Comparison of ENCODE assay signal across 9 cellular contexts in the genomic region with DNA sequence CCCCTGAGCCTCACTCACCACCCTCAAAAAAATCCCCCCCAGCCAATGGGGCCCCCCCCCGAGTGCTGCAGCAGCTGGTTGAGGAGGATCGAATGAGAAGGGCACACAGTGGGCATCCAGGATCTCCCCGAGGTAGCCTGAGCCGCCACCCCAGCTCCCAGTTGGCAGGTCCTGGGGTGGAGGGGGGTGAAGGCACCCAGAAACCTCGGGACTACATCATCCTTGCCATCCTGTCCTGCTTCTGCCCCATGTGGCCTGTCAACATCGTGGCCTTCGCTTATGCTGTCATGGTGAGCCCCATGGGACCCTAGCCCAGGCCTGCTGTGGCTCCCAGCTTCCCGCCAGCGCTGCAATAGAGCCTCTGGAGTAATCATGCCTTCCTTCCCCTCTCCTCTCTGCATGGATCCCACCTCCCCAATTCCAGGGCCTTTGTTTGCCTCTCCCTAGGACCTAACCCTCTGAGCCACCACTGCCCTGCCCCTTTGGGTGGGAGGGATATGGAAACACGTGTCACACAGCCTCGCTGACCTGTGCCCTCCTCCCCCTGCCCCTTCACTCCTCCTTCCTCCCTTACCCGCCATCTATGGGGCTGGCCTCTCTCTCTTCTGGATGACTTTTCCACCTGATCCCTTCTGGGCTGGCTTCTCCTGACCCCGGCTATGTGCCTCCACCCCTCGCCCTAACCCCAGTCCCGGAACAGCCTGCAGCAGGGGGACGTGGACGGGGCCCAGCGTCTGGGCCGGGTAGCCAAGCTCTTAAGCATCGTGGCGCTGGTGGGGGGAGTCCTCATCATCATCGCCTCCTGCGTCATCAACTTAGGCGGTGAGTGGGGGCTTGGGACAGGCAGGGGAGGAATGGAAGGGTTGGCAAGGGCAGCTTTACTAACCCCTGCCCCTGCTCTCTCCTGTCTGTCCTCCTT. TPM values are rescaled to one million over a fixed set of nuclear protein-coding genes. Genes with fewer than 3 reads are reported as not detected.
DNase-seq lines count a peak whose midpoint lies in the region; ATAC-seq and TF ChIP-seq lines count a peak whose summit lies in the region.
"Had no signal": no experiment of that assay in that cellular context is flagged by ENCODE, and none has a peak within 500 bp of the region (broad histone marks: within the 10 kb centered on the region; RNA-seq: fewer than 3 reads in every experiment).

No MANE protein-coding gene starts in this region.

- no peak overlapping the region for H3K4me3 ChIP-seq in adrenal gland
- peak overlapping the region in 1 of 4 donors; percentile 71 for H3K4me3 ChIP-seq in tibial nerve

- 72 to 80% (median 78%) methylated on average over 17 to 24 of the region's 24 CpGs for WGBS in adrenal gland, 4 donors
- 62 to 67% methylated on average over 23 to 24 of the region's 24 CpGs for WGBS in tibial nerve, 2 donors

- ATAC-seq in GM18520 (IDR thresholded peaks at IDR 0.05; ENCODE audit: unreplicated experiment) (no peak), HG03378 (IDR thresholded peaks at IDR 0.05; ENCODE audit: unreplicated experiment) (no peak)

- H3K4me1 ChIP-seq in adrenal gland (replicated peaks in 1 of 2) (peaks cover 28 to 63% of the 10 kb centered on the region in 2 donors), tibial nerve (peaks cover 0 to 81% (median 66%) of the 10 kb centered on the region in 4 donors)

- DNase-seq in activated naive CD4-positive, alpha-beta T cell treated with anti-CD3 and anti-CD28 coated beads for 36 hours = no peak
- no peak for DNase-seq in activated naive CD4-positive, alpha-beta T cell (lab: John Stamatoyannopoulos, UW)
- DNase-seq in adrenal gland (peak in 4 of 7 donors; percentile 25 to 50 (median 39)), tibial nerve (ENCODE audit: low spot score in 2 of 2) (no peak), HT-29 (ENCODE audit: low spot score) (no peak)
- DNase-seq: MM.1S had no signal

- H3K4me3 Mint-ChIP-seq in activated naive CD4-positive, alpha-beta T cell treated with anti-CD3 and anti-CD28 coated beads for 36 hours = peak overlapping the region; percentile 8

- no peak overlapping the region for H3K27ac Mint-ChIP-seq in activated naive CD4-positive, alpha-beta T cell treated with anti-CD3 and anti-CD28 coated beads for 36 hours

- H3K27ac ChIP-seq in adrenal gland (peak overlapping the region in 2 of 5 donors; percentile 21 to 97), layer of hippocampus (ENCODE audit: low read depth, low read length) (peak overlapping the region; percentile 52), tibial nerve (peak overlapping the region in 3 of 4 donors; percentile 24 to 99 (median 94))

- H3K27me3 ChIP-seq in adrenal gland (no peaks in the 10 kb centered on the region), layer of hippocampus (ENCODE audit: control insufficient read depth, insufficient read depth, low read length) (no peaks in the 10 kb centered on the region), tibial nerve (no peaks in the 10 kb centered on the region)

- TF ChIP-seq POLR2A in adrenal gland (IDR thresholded peaks at IDR 0.05) = no peak
- no peak for TF ChIP-seq POLR2A in tibial nerve (IDR thresholded peaks at IDR 0.05)

- no peaks in the 10 kb centered on the region for H3K9me3 ChIP-seq in adrenal gland (replicated peaks in 1 of 3)
- H3K9me3 ChIP-seq in tibial nerve = no peaks in the 10 kb centered on the region

- intact Hi-C loops in activated naive CD4-positive, alpha-beta T cell treated with anti-CD3 and anti-CD28 coated beads for 36 hours (cut with micrococcal nuclease) = no loop called here
- intact Hi-C loops in adrenal gland (cut with DNase I) = no loop called here

- no peak for TF ChIP-seq CTCF in adrenal gland (IDR thresholded peaks at IDR 0.05)
- TF ChIP-seq CTCF in tibial nerve (IDR thresholded peaks at IDR 0.05) = no peak

- H3K4me1 Mint-ChIP-seq in activated naive CD4-positive, alpha-beta T cell treated with anti-CD3 and anti-CD28 coated beads for 36 hours (ENCODE audit: low read depth) = peaks cover 57% of the 10 kb centered on the region

- H3K9me3 Mint-ChIP-seq in activated naive CD4-positive, alpha-beta T cell treated with anti-CD3 and anti-CD28 coated beads for 36 hours = no peaks in the 10 kb centered on the region

- H3K36me3 ChIP-seq in adrenal gland (replicated peaks in 1 of 2) (peaks cover 0 to 25% of the 10 kb centered on the region in 2 donors), tibial nerve (peaks cover 0 to 26% (median 5%) of the 10 kb centered on the region in 3 donors)

- H3K36me3 Mint-ChIP-seq in activated naive CD4-positive, alpha-beta T cell treated with anti-CD3 and anti-CD28 coated beads for 36 hours (ENCODE audit: low read depth) = peaks cover 23% of the 10 kb centered on the region

- CTCF ChIA-PET in activated naive CD4-positive, alpha-beta T cell treated with anti-CD3 and anti-CD28 coated beads for 36 hours (lab: Charles Lee) = interaction anchor here (0.5 to 1.6 kb wide), 2 partner anchors 34 to 231 kb away, joined by 5 read pairs; no protein-coding TSS in a partner anchor

- no peaks in the 10 kb centered on the region for H3K27me3 Mint-ChIP-seq in activated naive CD4-positive, alpha-beta T cell treated with anti-CD3 and anti-CD28 coated beads for 36 hours (ENCODE audit: low read depth)

- no peak for TF ChIP-seq EP300 in tibial nerve (IDR thresholded peaks at IDR 0.05)

RNA-seq across cellular contexts. Expression of a gene that starts 1.9 kb away (rescaled TPM):
- total RNA-seq in activated naive CD4-positive, alpha-beta T cell treated with anti-CD3 and anti-CD28 coated beads for 36 hours = under 1 TPM; 0.83 to 0.94 TPM
- total RNA-seq in adrenal gland (1 to 10 TPM in 7 of 8 donors, not detected in 1; 1.4 to 8.8 (median 1.9) TPM), tibial nerve (10 to 100 TPM; 10.0 to 28.4 (median 18.5) TPM)
- 10 to 100 TPM in 1 of 3 donors, 1 to 10 TPM in 1, under 1 TPM in 1; 0.97 to 32.0 (median 5.0) TPM for polyA plus RNA-seq in adrenal gland
- total RNA-seq in HT-29 (2014; rRNA removed; shearing (Covaris generic)) = 0.23 TPM in 1 of 2 replicates, not detected in the other

RNA-seq across cellular contexts. Expression of a gene that starts 2.0 kb away (rescaled TPM):
- total RNA-seq in activated naive CD4-positive, alpha-beta T cell treated with anti-CD3 and anti-CD28 coated beads for 36 hours = 10 to 100 TPM; 16.9 to 19.3 TPM
- total RNA-seq in adrenal gland (10 to 100 TPM; 17.1 to 47.1 (median 39.8) TPM), tibial nerve (10 to 100 TPM; 40.8 to 70.7 (median 61.0) TPM)
- polyA plus RNA-seq in adrenal gland = 10 to 100 TPM; 14.2 to 89.1 (median 60.9) TPM
- 57.4 and 65.1 TPM in 2 replicates for total RNA-seq in HT-29 (2014; rRNA removed; shearing (Covaris generic))

RNA-seq across cellular contexts. Expression of a gene that starts 6.4 kb away (rescaled TPM):
- 10 to 100 TPM; 84.1 to 86.9 TPM for total RNA-seq in activated naive CD4-positive, alpha-beta T cell treated with anti-CD3 and anti-CD28 coated beads for 36 hours
- total RNA-seq in adrenal gland (100 to 1,000 TPM; 242 to 492 (median 362) TPM), tibial nerve (100 to 1,000 TPM; 113 to 247 (median 177) TPM)
- polyA plus RNA-seq in adrenal gland = 100 to 1,000 TPM; 200 to 470 (median 321) TPM
- 157 and 185 TPM in 2 replicates for total RNA-seq in HT-29 (2014; rRNA removed; shearing (Covaris generic))

RNA-seq across cellular contexts. Expression of a gene that starts 7.6 kb away (rescaled TPM):
- 100 to 1,000 TPM; 290 to 330 TPM for total RNA-seq in activated naive CD4-positive, alpha-beta T cell treated with anti-CD3 and anti-CD28 coated beads for 36 hours
- 100 to 1,000 TPM in 6 of 8 donors, 10 to 100 TPM in 2; 78.8 to 247 (median 145) TPM for total RNA-seq in adrenal gland
- 100 to 1,000 TPM; 108 to 304 (median 147) TPM for polyA plus RNA-seq in adrenal gland
- 10 to 100 TPM; 40.0 to 75.9 (median 62.0) TPM for total RNA-seq in tibial nerve
- 795 and 814 TPM in 2 replicates for total RNA-seq in HT-29 (2014; rRNA removed; shearing (Covaris generic))

RNA-seq across cellular contexts. Expression of a gene that starts 23.4 kb away (rescaled TPM):
- 100 to 1,000 TPM; 201 to 209 TPM for total RNA-seq in activated naive CD4-positive, alpha-beta T cell treated with anti-CD3 and anti-CD28 coated beads for 36 hours
- total RNA-seq in adrenal gland (10 to 100 TPM in 7 of 8 donors, 1 to 10 TPM in 1; 8.8 to 30.7 (median 16.2) TPM), tibial nerve (10 to 100 TPM; 19.9 to 42.8 (median 40.5) TPM)
- polyA plus RNA-seq in adrenal gland = 100 to 1,000 TPM in 2 of 3 donors, 1 to 10 TPM in 1; 9.1 to 127 (median 112) TPM
- total RNA-seq in HT-29 (2014; rRNA removed; shearing (Covaris generic)) = 127 and 134 TPM in 2 replicates

Comparison
In these comparisons a context has a peak if more than half of its experiments do, and no peak if none do; other contexts are left out.
1. DNase-seq: peak in adrenal gland (4 of 7); none in activated naive CD4-positive, alpha-beta T cell treated with anti-CD3 and anti-CD28 coated beads for 36 hours (single experiment), activated naive CD4-positive, alpha-beta T cell (0 of 4), tibial nerve (0 of 2) and HT-29 (single experiment).